Comparison of ENCODE assay signal across 17 cellular contexts in the genomic region with DNA sequence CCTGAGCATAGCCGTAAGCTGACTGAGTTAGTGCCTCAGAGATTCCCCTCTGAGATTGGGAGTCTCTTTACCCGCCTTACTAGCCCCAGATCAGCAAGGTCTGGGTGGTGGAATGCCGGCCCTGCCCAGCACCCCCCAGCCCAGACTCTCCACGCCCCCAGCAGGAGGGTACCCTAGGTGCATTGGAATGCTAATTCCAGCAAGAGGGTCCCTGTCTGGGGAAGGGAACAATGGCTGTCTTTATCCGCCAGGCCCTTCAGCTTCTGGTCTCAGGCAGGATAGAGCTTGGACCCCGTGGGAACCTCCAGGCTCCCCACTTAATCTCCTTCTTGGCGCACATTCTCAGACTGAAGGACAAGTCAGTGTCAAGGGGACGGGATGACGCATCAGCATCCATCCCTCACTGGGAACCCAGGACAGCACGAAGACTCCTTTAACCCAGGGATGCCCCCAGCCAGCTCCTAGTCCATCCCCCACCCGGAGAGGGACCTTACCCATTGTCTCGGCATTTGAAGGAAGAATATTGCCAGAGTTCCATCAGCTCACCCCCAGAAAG.
"Had no signal": no experiment of that assay in that cellular context is flagged by ENCODE, and none has a peak within 500 bp of the region (broad histone marks: within the 10 kb centered on the region; RNA-seq: fewer than 3 reads in every experiment).

No MANE protein-coding gene starts in this region.

- H3K36me3 ChIP-seq: cardiac muscle cell, esophagus muscularis mucosa, tibial nerve had no signal

- ATAC-seq: activated naive CD4-positive, alpha-beta T cell treated with anti-CD3 and anti-CD28 coated beads, Interleukin-2, amount 50 U/mL, for 72 hours; activated T-cell treated with anti-CD3 and anti-CD28 coated beads, Interleukin-2, amount 50 U/mL, for 72 hours; left colon; right cardiac atrium had no signal

- H3K4me3 ChIP-seq: cardiac muscle cell, esophagus muscularis mucosa, lung, skin epidermis, tibial nerve had no signal

- DNase-seq: activated CD4-positive, alpha-beta memory T cell treated with anti-CD3 and anti-CD28 coated beads for 36 hours; activated gamma-delta T cell; activated T-cell treated with anti-CD3 and anti-CD28 coated beads, Interleukin-2, amount 50 U/mL, for 72 hours; left colon; naive B cell; right cardiac atrium; stimulated activated CD4-positive, alpha-beta T cell treated with anti-CD3 and anti-CD28 coated beads, Interleukin-15, amount 100 ng/mL, for 24 hours; stimulated activated CD4-positive, alpha-beta T cell treated with anti-CD3 and anti-CD28 coated beads, Interleukin-4, amount 100 ng/mL, for 24 hours; stimulated activated naive CD4-positive, alpha-beta T cell treated with Interleukin-2 at 50 U/mL for 16 hours; substantia nigra had no signal

- H3K36me3 Mint-ChIP-seq: activated CD4-positive, alpha-beta memory T cell treated with anti-CD3 and anti-CD28 coated beads for 36 hours; activated naive CD4-positive, alpha-beta T cell treated with anti-CD3 and anti-CD28 coated beads, Interleukin-2, amount 50 U/mL, for 72 hours; naive B cell had no signal

- H3K27me3 ChIP-seq: cardiac muscle cell, esophagus muscularis mucosa, tibial nerve had no signal

- H3K27me3 Mint-ChIP-seq: activated CD4-positive, alpha-beta memory T cell treated with anti-CD3 and anti-CD28 coated beads for 36 hours; naive B cell had no signal

- H3K9me3 ChIP-seq: esophagus muscularis mucosa, tibial nerve had no signal

- H3K9me3 Mint-ChIP-seq: activated CD4-positive, alpha-beta memory T cell treated with anti-CD3 and anti-CD28 coated beads for 36 hours; activated naive CD4-positive, alpha-beta T cell treated with anti-CD3 and anti-CD28 coated beads, Interleukin-2, amount 50 U/mL, for 72 hours; activated T-cell treated with anti-CD3 and anti-CD28 coated beads, Interleukin-2, amount 50 U/mL, for 72 hours; naive B cell had no signal

- H3K27ac ChIP-seq: cardiac muscle cell, esophagus muscularis mucosa, skin epidermis, tibial nerve, VCaP had no signal

- H3K4me3 Mint-ChIP-seq: activated CD4-positive, alpha-beta memory T cell treated with anti-CD3 and anti-CD28 coated beads for 36 hours; activated T-cell treated with anti-CD3 and anti-CD28 coated beads, Interleukin-2, amount 50 U/mL, for 72 hours; naive B cell had no signal

- H3K27ac Mint-ChIP-seq: activated CD4-positive, alpha-beta memory T cell treated with anti-CD3 and anti-CD28 coated beads for 36 hours; activated naive CD4-positive, alpha-beta T cell treated with anti-CD3 and anti-CD28 coated beads, Interleukin-2, amount 50 U/mL, for 72 hours; activated T-cell treated with anti-CD3 and anti-CD28 coated beads, Interleukin-2, amount 50 U/mL, for 72 hours; naive B cell had no signal
